In the genomic region with DNA sequence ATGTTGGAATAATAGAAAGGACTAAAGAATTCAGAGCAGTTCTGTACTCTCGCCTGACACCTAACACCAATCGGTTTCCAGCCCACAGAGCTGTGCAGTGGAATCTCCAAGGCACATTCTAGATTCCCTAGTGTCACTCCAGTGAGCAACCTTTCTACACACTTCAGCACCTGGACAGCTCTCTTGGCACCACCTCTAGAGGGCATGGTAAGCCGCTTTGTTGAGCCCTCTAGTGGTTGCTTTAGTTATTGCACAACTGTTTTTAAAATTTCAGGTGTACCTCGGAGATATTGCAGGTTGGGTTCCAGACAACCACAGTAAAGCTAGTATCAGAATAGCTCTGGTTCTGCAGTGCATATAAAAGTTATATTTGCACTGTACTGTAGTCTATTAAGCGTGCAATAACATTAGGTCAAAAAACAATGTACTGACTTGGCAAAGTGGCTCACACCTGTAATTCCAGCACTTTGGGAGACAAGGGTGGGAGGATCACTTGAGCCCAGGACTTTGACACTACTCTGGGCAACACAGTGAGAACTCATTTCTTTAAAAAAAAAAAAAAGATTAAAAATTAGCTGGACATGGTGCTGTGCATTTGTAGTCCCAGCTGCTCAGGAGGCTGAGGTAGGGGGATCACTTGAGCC, we compare ENCODE assay signal across 8 cellular contexts. TPM values are rescaled to one million over a fixed set of nuclear protein-coding genes. Genes with fewer than 3 reads are reported as not detected.
DNase-seq lines count a peak whose midpoint lies in the region; ATAC-seq and TF ChIP-seq lines count a peak whose summit lies in the region.

No MANE protein-coding gene starts in this region.

- no peak overlapping the region for H3K56ac ChIP-seq in IMR-90 (ENCODE audit: extremely low read depth, insufficient read depth, low read length)

- H3K4me1 ChIP-seq in DND-41 (ENCODE audit: insufficient read depth, low read length), result no peaks in the 10 kb centered on the region
- no peaks in the 10 kb centered on the region for H3K4me1 ChIP-seq in IMR-90 (ENCODE audit: control insufficient read depth, insufficient read depth, low read length)
- H3K4me1 ChIP-seq in PC-9 (replicated peaks; ENCODE audit: insufficient read depth), result no peaks in the 10 kb centered on the region

- no peak overlapping the region for H2BK120ac ChIP-seq in IMR-90 (ENCODE audit: low read depth, low read length)

- H3K23ac ChIP-seq in IMR-90 (ENCODE audit: low read depth, low read length), result no peak overlapping the region

- H3K4me3 ChIP-seq in DND-41 (ENCODE audit: low read depth in 1 of 2, low read length in 2 of 2) (no peak overlapping the region), IMR-90 (ENCODE audit: insufficient read depth, low read depth, low read length) (no peak overlapping the region), PC-9 (no peak overlapping the region)

- H3K79me2 ChIP-seq in DND-41 (ENCODE audit: insufficient read depth, low read length) (no peaks in the 10 kb centered on the region), PC-9 (ENCODE audit: low read depth) (no peaks in the 10 kb centered on the region)

- H3K9ac ChIP-seq in DND-41 (ENCODE audit: low read depth, low read length), result no peak overlapping the region
- H3K9ac ChIP-seq in IMR-90 (ENCODE audit: low read depth, low read length), result no peak overlapping the region

- H3K27me3 ChIP-seq in DND-41 (ENCODE audit: insufficient read depth, low read length, poor library complexity) (no peaks in the 10 kb centered on the region), IMR-90 (ENCODE audit: control insufficient read depth, insufficient read depth, low read length) (no peaks in the 10 kb centered on the region), PC-9 (ENCODE audit: insufficient read depth, low read depth) (peaks cover 32% of the 10 kb centered on the region)

- H2BK5ac ChIP-seq in IMR-90 (ENCODE audit: low read depth, low read length, poor library complexity, severe bottlenecking), result no peak overlapping the region

- H4K8ac ChIP-seq in IMR-90 (ENCODE audit: low read depth in 2 of 2, low read length in 2 of 2), result no peak overlapping the region

- H3K9me1 ChIP-seq in IMR-90 (ENCODE audit: insufficient read depth, low read length), result no peaks in the 10 kb centered on the region

- no peak overlapping the region for H3K18ac ChIP-seq in IMR-90 (ENCODE audit: low read depth, low read length)

- H3F3A ChIP-seq in PC-9 (ENCODE audit: insufficient read depth, low read depth), result no peaks in the 10 kb centered on the region

- in situ Hi-C loops in IMR-90 (cut with MboI; ENCODE audit: low sequenced_read_pairs), result no loop called here

- no peak overlapping the region for H2AFZ ChIP-seq in DND-41 (ENCODE audit: low read depth, low read length)
- H2AFZ ChIP-seq in IMR-90 (replicated peaks; ENCODE audit: low read length, poor library complexity), result peak overlapping the region; percentile 12
- H2AFZ ChIP-seq in PC-9, result no peak overlapping the region

- H3K27me3 Mint-ChIP-seq in neural crest cell (ENCODE audit: low read depth), result peaks cover 61% of the 10 kb centered on the region

- H3K9me3 ChIP-seq in DND-41 (ENCODE audit: insufficient read depth, low read length, severe bottlenecking), result no peaks in the 10 kb centered on the region
- H3K9me3 ChIP-seq in IMR-90 (ENCODE audit: control insufficient read depth, insufficient read depth, low read length), result no peaks in the 10 kb centered on the region
- H3K9me3 ChIP-seq in PC-9 (ENCODE audit: insufficient read depth, low read depth), result no peaks in the 10 kb centered on the region

- no peaks in the 10 kb centered on the region for H3K9me3 Mint-ChIP-seq in neural crest cell

- H4K5ac ChIP-seq in IMR-90 (ENCODE audit: low read depth, low read length), result no peak overlapping the region

- H2BK20ac ChIP-seq in IMR-90 (ENCODE audit: low read depth, low read length), result no peak overlapping the region

- no peak overlapping the region for H3K27ac ChIP-seq in DND-41 (ENCODE audit: low read length)
- H3K27ac ChIP-seq in IMR-90 (ENCODE audit: insufficient read depth, low read length), result no peak overlapping the region
- no peak overlapping the region for H3K27ac ChIP-seq in PC-9

- no peak overlapping the region for H3K4ac ChIP-seq in IMR-90 (ENCODE audit: low read depth, low read length)

- no peak overlapping the region for H3K14ac ChIP-seq in IMR-90 (replicated peaks; ENCODE audit: low read depth, low read length)

- ATAC-seq in DND-41 (ENCODE audit: insufficient read depth, low read depth) (peak; percentile 100), GM21576 (IDR thresholded peaks at IDR 0.05; ENCODE audit: unreplicated experiment) (peak; percentile 98), IMR-90 (ENCODE audit: low read depth) (peak; percentile 96)

- no peak overlapping the region for H2AK9ac ChIP-seq in IMR-90 (replicated peaks; ENCODE audit: low read depth, low read length, poor library complexity)

- no peaks in the 10 kb centered on the region for H3K36me3 Mint-ChIP-seq in neural crest cell (ENCODE audit: low read depth)

- peak; percentile 55 for TF ChIP-seq RAD21 in IMR-90 (IDR thresholded peaks at IDR 0.05; ENCODE audit: low read length)

- no CpG with 5 or more reads among the region's 5 CpGs for WGBS in IMR-90 (ENCODE audit: extremely low coverage in 2 of 2, insufficient read length in 1 of 2), 2 experiments

- BruUV-seq in IMR-90 (replicated peaks; lab: Mats Ljungman, UMichigan), result no TSS peak
- BruUV-seq in PC-9 (replicated peaks; lab: Mats Ljungman, UMichigan), result no TSS peak

- intact Hi-C loops in IMR-90 (cut with micrococcal nuclease), result loop anchor here (1.0 kb wide), 1 partner anchor 154 kb away; no protein-coding TSS in a partner anchor
- intact Hi-C loops in PC-9 (cut with micrococcal nuclease; ENCODE audit: unreplicated experiment), result loop anchor here (2.0 to 10.0 kb wide), 2 partner anchors 154 to 490 kb away; no protein-coding TSS in a partner anchor

- no peak overlapping the region for H3K27ac Mint-ChIP-seq in neural crest cell (ENCODE audit: unreplicated experiment)

- CTCF ChIA-PET in IMR-90 (lab: Yijun Ruan, JAX), result interaction anchor here (0.6 to 1.4 kb wide), 7 partner anchors 12 to 1442 kb away, joined by 3 to 6 read pairs (median 4); no protein-coding TSS in a partner anchor
- CTCF ChIA-PET in PC-9 (lab: Charles Lee), result no interaction called here

- peak; percentile 83 for DNase-seq in DND-41
- DNase-seq in IMR-90, result peak; percentile 80
- DNase-seq in PC-9, result peak; percentile 55 to 57
- peak; percentile 60 for DNase-seq in activated T-cell treated with anti-CD3 and anti-CD28 coated beads, Interleukin-2, amount 50 U/mL, for 1 hour
- peak; percentile 71 for DNase-seq in fibroblast of gingiva (ENCODE audit: low read depth)
- peak; percentile 68 for DNase-seq in neural crest cell (ENCODE audit: low read depth, low spot score)
- peak; percentile 68 for DNase-seq in stromal cell of bone marrow (ENCODE audit: low read depth)

- no peak overlapping the region for H3K4me2 ChIP-seq in DND-41 (ENCODE audit: insufficient read depth, low read length)
- H3K4me2 ChIP-seq in IMR-90 (ENCODE audit: low read depth, low read length), result no peak overlapping the region
- no peak overlapping the region for H3K4me2 ChIP-seq in PC-9

- no peaks in the 10 kb centered on the region for H3K9me2 ChIP-seq in PC-9 (ENCODE audit: insufficient read depth)

- H3K4me1 Mint-ChIP-seq in neural crest cell, result no peaks in the 10 kb centered on the region

- H2BK15ac ChIP-seq in IMR-90 (ENCODE audit: low read depth, low read length), result no peak overlapping the region

- H3K36me3 ChIP-seq in DND-41 (ENCODE audit: insufficient read depth, low read length), result no peaks in the 10 kb centered on the region
- H3K36me3 ChIP-seq in IMR-90 (ENCODE audit: control insufficient read depth, insufficient read depth, low read length), result no peaks in the 10 kb centered on the region
- no peaks in the 10 kb centered on the region for H3K36me3 ChIP-seq in PC-9 (ENCODE audit: low read depth)

- dilution Hi-C loops in IMR-90 (cut with HindIII; ENCODE audit: low sequenced_read_pairs, unreplicated experiment), result no loop called here

- no peak overlapping the region for H4K91ac ChIP-seq in IMR-90 (ENCODE audit: insufficient read depth, low read depth, low read length)

- no peaks in the 10 kb centered on the region for H4K20me1 ChIP-seq in DND-41 (ENCODE audit: insufficient read depth, low read length)
- no peaks in the 10 kb centered on the region for H4K20me1 ChIP-seq in IMR-90 (ENCODE audit: insufficient read depth, low read length)
- no peaks in the 10 kb centered on the region for H4K20me1 ChIP-seq in PC-9 (ENCODE audit: insufficient read depth)

- POLR2A ChIA-PET in IMR-90 (lab: Charles Lee; ENCODE audit: unreplicated experiment), result no interaction called here
- POLR2A ChIA-PET in PC-9 (lab: Charles Lee; ENCODE audit: unreplicated experiment), result interaction anchor here (0.6 kb wide), 1 partner anchor 205 kb away, joined by 4 read pairs; no protein-coding TSS in a partner anchor

- no peak overlapping the region for H3K4me3 Mint-ChIP-seq in neural crest cell

- H2AK5ac ChIP-seq in IMR-90 (ENCODE audit: low read depth, low read length), result no peak overlapping the region

- no peak for TF ChIP-seq POLR2A in IMR-90 (IDR thresholded peaks at IDR 0.05; ENCODE audit: low read depth, low read length)

- peak; percentile 95 for TF ChIP-seq CTCF in DND-41 (IDR thresholded peaks at IDR 0.05; ENCODE audit: borderline replicate concordance, extremely low read depth, low read length, poor library complexity, severe bottlenecking)
- peak; percentile 94 for TF ChIP-seq CTCF in IMR-90 (conservative IDR thresholded peaks at IDR 0.05; ENCODE audit: low read depth, low read length)
- TF ChIP-seq CTCF in PC-9 (conservative IDR thresholded peaks at IDR 0.05), result peak; percentile 88
- peak; percentile 98 for TF ChIP-seq CTCF in neural crest cell (conservative IDR thresholded peaks at IDR 0.05)

- H3K79me1 ChIP-seq in IMR-90 (ENCODE audit: low read depth in 1 of 2, low read length in 2 of 2), result no peaks in the 10 kb centered on the region

TF ChIP-seq in IMR-90, 13 proteins besides CTCF, POLR2A, EP300 and RAD21 (continues in another document):
- TF ChIP-seq RCOR1 (IDR thresholded peaks at IDR 0.05; ENCODE audit: insufficient replicate concordance, low read length) (peak; percentile 96), SMC3 (IDR thresholded peaks at IDR 0.05; ENCODE audit: low read depth, low read length) (peak; percentile 57; the same call in 1 of the 2 replicates), FOS (IDR thresholded peaks at IDR 0.05; ENCODE audit: low read depth, low read length) (no peak)
- TF ChIP-seq, protein P1, sequence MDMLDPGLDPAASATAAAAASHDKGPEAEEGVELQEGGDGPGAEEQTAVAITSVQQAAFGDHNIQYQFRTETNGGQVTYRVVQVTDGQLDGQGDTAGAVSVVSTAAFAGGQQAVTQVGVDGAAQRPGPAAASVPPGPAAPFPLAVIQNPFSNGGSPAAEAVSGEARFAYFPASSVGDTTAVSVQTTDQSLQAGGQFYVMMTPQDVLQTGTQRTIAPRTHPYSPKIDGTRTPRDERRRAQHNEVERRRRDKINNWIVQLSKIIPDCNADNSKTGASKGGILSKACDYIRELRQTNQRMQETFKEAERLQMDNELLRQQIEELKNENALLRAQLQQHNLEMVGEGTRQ (IDR thresholded peaks at IDR 0.05; ENCODE audit: low read depth, low read length), result no peak

RNA-seq across cellular contexts. Expression of a gene that starts 26.5 kb away (rescaled TPM):
- total RNA-seq in IMR-90 (2012; rRNA removed), result 0.18 and 0.28 TPM in 2 replicates
- polyA plus RNA-seq in IMR-90 (2012; rRNA removed), result 0.14 and 0.17 TPM in 2 replicates
- polyA plus RNA-seq in IMR-90 (2012; cell fraction: cytosol; rRNA removed), result 0.09 TPM in 1 of 2 replicates, not detected in the other
- 0.01 TPM in 1 of 2 replicates, not detected in the other for polyA plus RNA-seq in IMR-90 (2012; cell fraction: nucleus; rRNA removed; ENCODE audit: low replicate concordance)
- total RNA-seq in PC-9 (2021), result 0.75 and 1.4 TPM in 2 replicates
- total RNA-seq in neural crest cell, result 12.2 and 13.5 TPM in 2 replicates
